In genomic region chr9:84129529-84129928, GRCh38 we compare ENCODE assay signal across 26 cellular contexts.
"Had no signal": no experiment of that assay in that cellular context is flagged by ENCODE, and none has a peak within 500 bp of the region (broad histone marks: within the 10 kb centered on the region; RNA-seq: fewer than 3 reads in every experiment).

No MANE protein-coding gene starts in this region.

- H3K4me3 ChIP-seq: coronary artery, gastrocnemius medialis, lung, pancreas, right lobe of liver, smooth muscle cell, suprapubic skin, transverse colon, vagina had no signal

- DNase-seq: dermis blood vessel endothelial cell; effector memory CD8-positive, alpha-beta T cell; foreskin fibroblast; gastrocnemius medialis; head of caudate nucleus; naive B cell; pancreas; right lobe of liver; stimulated activated CD4-positive, alpha-beta T cell treated with anti-CD3 and anti-CD28 coated beads, Interleukin-12 subunit alpha, Interleukin-12 subunit beta, amount 100 ng/mL, for 4 hours; stimulated activated CD4-positive, alpha-beta T cell treated with anti-CD3 and anti-CD28 coated beads, Interleukin-1b, Interleukin-23, amount 100 ng/mL, for 48 hours; stimulated activated CD4-positive, alpha-beta T cell treated with anti-CD3 and anti-CD28 coated beads, Interleukin-4, amount 100 ng/mL, for 1 hour; stimulated activated CD8-positive, alpha-beta memory T cell treated with anti-CD3 and anti-CD28 coated beads, Interleukin-4, amount 100 ng/mL, for 48 hours; stimulated activated naive CD4-positive, alpha-beta T cell; stimulated activated naive CD8-positive, alpha-beta T cell treated with anti-CD3 and anti-CD28 coated beads, Interleukin-15, amount 100 ng/mL, for 72 hours; transverse colon had no signal

- H3K4me2 ChIP-seq: smooth muscle cell had no signal

- H3K36me3 ChIP-seq: gastrocnemius medialis, neutrophil, pancreas, right lobe of liver, suprapubic skin, transverse colon, vagina had no signal

- H3K9me3 ChIP-seq: gastrocnemius medialis, neutrophil, pancreas, right lobe of liver, suprapubic skin, transverse colon, vagina had no signal

- H3K27me3 ChIP-seq: gastrocnemius medialis, pancreas, right lobe of liver, transverse colon, vagina had no signal

- FAIRE-seq: endometrium, keratinocyte, pancreas had no signal

- H3K4me1 ChIP-seq: gastrocnemius medialis, pancreas, right lobe of liver, suprapubic skin, vagina had no signal

- H3K27ac ChIP-seq: coronary artery, gastrocnemius medialis, neutrophil, pancreas, right lobe of liver, suprapubic skin, transverse colon, vagina had no signal

- ATAC-seq: effector memory CD8-positive, alpha-beta T cell; esophagus mucosa; gastrocnemius medialis; left lobe of liver; natural killer cell treated with Interleukin-12 subunit alpha and Interleukin-12 subunit beta and Interleukin-15 and Interleukin-18, amount 100 ng/mL, for 72 hours; pancreas; right lobe of liver; stimulated activated naive CD8-positive, alpha-beta T cell treated with anti-CD3 and anti-CD28 coated beads, Interleukin-15, amount 100 ng/mL, for 72 hours had no signal
